ENCODE assay signal across 8 cellular contexts in the genomic region with DNA sequence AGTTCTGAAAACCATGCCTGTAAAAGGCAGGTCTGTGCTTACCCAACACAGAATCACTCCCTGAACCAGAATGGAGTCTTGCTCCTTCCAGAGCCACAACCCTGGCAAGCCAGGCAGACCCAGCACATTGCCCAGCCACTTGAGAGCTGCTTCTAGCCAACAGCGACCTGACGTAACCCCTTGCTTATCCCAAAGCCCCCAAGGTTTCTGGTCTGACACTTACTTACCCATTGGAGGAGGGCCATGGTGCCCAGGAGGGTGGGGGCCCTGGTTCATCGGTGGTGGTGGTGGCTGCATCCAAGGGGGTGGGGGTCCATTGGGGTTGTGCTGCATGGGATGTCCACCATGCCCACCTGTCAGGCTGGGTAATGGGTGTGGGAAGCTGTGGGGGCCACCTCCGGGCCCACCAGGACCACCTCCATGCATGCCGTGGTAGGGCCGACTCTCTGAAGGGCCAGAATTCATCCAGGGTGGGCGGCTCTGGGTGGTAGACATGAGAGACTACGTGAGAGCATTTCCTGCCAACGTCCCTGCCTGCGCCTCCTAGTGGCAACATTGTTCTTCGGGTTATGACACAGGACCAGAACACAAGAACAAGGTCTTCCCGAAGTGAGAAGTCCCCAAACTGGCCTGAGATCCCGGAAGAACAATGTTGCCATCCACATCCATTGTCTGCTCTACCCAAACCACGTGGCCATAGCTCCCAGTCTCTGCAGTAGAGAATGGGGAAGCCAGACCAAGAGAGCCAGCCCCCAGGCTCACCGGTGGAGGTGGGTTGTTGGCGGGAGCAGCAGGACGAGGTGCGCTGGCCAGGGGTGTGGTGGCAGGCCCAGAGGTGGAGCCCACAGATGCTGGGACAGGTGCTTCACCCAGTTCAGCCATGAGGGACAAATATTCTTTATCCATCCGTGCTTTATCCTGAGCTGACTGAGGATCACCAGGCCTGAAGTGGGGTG. TPM values are rescaled to one million over a fixed set of nuclear protein-coding genes. Genes with fewer than 3 reads are reported as not detected.
DNase-seq lines count a peak whose midpoint lies in the region; ATAC-seq and TF ChIP-seq lines count a peak whose summit lies in the region.

No MANE protein-coding gene starts in this region.

- H3K4me1 Mint-ChIP-seq in activated T-helper 1 cell treated with anti-CD3 and anti-CD28 coated beads, Interleukin-12 subunit alpha, Interleukin-12 subunit beta, Interleukin-2, Interleukin-4 antibody, amounts not matched to agents 30 ng/mL and 10 ng/mL and 1 ng/mL, durations not matched to agents 14 hours and 24 hours and 36 hours (ENCODE audit: low read depth) = peaks cover 86% of the 10 kb centered on the region

- H3K27me3 Mint-ChIP-seq in activated T-helper 1 cell treated with anti-CD3 and anti-CD28 coated beads, Interleukin-12 subunit alpha, Interleukin-12 subunit beta, Interleukin-2, Interleukin-4 antibody, amounts not matched to agents 30 ng/mL and 10 ng/mL and 1 ng/mL, durations not matched to agents 14 hours and 24 hours and 36 hours (ENCODE audit: insufficient read depth) = no peaks in the 10 kb centered on the region

- H3K27ac Mint-ChIP-seq in activated T-helper 1 cell treated with anti-CD3 and anti-CD28 coated beads, Interleukin-12 subunit alpha, Interleukin-12 subunit beta, Interleukin-2, Interleukin-4 antibody, amounts not matched to agents 30 ng/mL and 10 ng/mL and 1 ng/mL, durations not matched to agents 14 hours and 24 hours and 36 hours = peak overlapping the region; percentile 21

- no peaks in the 10 kb centered on the region for H3K9me3 Mint-ChIP-seq in activated T-helper 1 cell treated with anti-CD3 and anti-CD28 coated beads, Interleukin-12 subunit alpha, Interleukin-12 subunit beta, Interleukin-2, Interleukin-4 antibody, amounts not matched to agents 30 ng/mL and 10 ng/mL and 1 ng/mL, durations not matched to agents 14 hours and 24 hours and 36 hours

- peaks cover 23 to 100% of the 10 kb centered on the region in 2 donors for H3K36me3 ChIP-seq in gastroesophageal sphincter
- H3K36me3 ChIP-seq in prostate gland = peaks cover 41 to 60% of the 10 kb centered on the region in 2 donors
- H3K36me3 ChIP-seq in vagina = peaks cover 12 to 98% of the 10 kb centered on the region in 2 donors

- TF ChIP-seq CTCF in GM12872 (IDR thresholded peaks at IDR 0.05; ENCODE audit: insufficient read depth, low read depth, low read length) (peak; percentile 85), gastroesophageal sphincter (IDR thresholded peaks at IDR 0.05) (peak in 3 of 4 experiments; percentile 77 to 85 (median 80)), prostate gland (IDR thresholded peaks at IDR 0.05) (peak; percentile 48 to 76 (median 64)), vagina (IDR thresholded peaks at IDR 0.05) (peak; percentile 39 to 45 (median 40))

- H3K9me3 ChIP-seq in gastroesophageal sphincter (no peaks in the 10 kb centered on the region), prostate gland (no peaks in the 10 kb centered on the region), vagina (no peaks in the 10 kb centered on the region)

- DNase-seq in 8988T (peak; percentile 68), OCI-M1 (lab: John Stamatoyannopoulos, UW) (peak; percentile 60), prostate gland (ENCODE audit: low spot score) (no peak), vagina (ENCODE audit: extremely low spot score in 2 of 2) (no peak)
- peak; percentile 71 for DNase-seq in activated T-helper 1 cell treated with anti-CD3 and anti-CD28 coated beads, Interleukin-12 subunit alpha, Interleukin-12 subunit beta, Interleukin-2, Interleukin-4 antibody, amounts not matched to agents 30 ng/mL and 10 ng/mL and 1 ng/mL, durations not matched to agents 14 hours and 24 hours and 36 hours (ENCODE audit: low spot score)

- peak overlapping the region; percentile 4 to 86 (median 80) for H3K27ac ChIP-seq in gastroesophageal sphincter
- peak overlapping the region in 1 of 2 donors; percentile 8 for H3K27ac ChIP-seq in prostate gland
- no peak overlapping the region for H3K27ac ChIP-seq in vagina

- H3K4me1 ChIP-seq in gastroesophageal sphincter (peaks cover 10 to 89% (median 28%) of the 10 kb centered on the region in 3 donors), prostate gland (replicated peaks) (peaks cover 6% of the 10 kb centered on the region), vagina (peaks cover 38% of the 10 kb centered on the region)

- no peak overlapping the region for H3K4me3 Mint-ChIP-seq in activated T-helper 1 cell treated with anti-CD3 and anti-CD28 coated beads, Interleukin-12 subunit alpha, Interleukin-12 subunit beta, Interleukin-2, Interleukin-4 antibody, amounts not matched to agents 30 ng/mL and 10 ng/mL and 1 ng/mL, durations not matched to agents 14 hours and 24 hours and 36 hours

- peaks cover 85% of the 10 kb centered on the region for H3K36me3 Mint-ChIP-seq in activated T-helper 1 cell treated with anti-CD3 and anti-CD28 coated beads, Interleukin-12 subunit alpha, Interleukin-12 subunit beta, Interleukin-2, Interleukin-4 antibody, amounts not matched to agents 30 ng/mL and 10 ng/mL and 1 ng/mL, durations not matched to agents 14 hours and 24 hours and 36 hours (ENCODE audit: low read depth)

- no peak for TF ChIP-seq POLR2A in gastroesophageal sphincter (IDR thresholded peaks at IDR 0.05)
- no peak for TF ChIP-seq POLR2A in prostate gland (IDR thresholded peaks at IDR 0.05)
- no peak for TF ChIP-seq POLR2A in vagina (IDR thresholded peaks at IDR 0.05)

- H3K27me3 ChIP-seq in gastroesophageal sphincter (no peaks in the 10 kb centered on the region), prostate gland (replicated peaks; ENCODE audit: insufficient read depth) (no peaks in the 10 kb centered on the region), vagina (no peaks in the 10 kb centered on the region)

- peak; percentile 53 for ATAC-seq in gastroesophageal sphincter
- no peak for ATAC-seq in HG02588 (IDR thresholded peaks at IDR 0.05; ENCODE audit: unreplicated experiment)

- WGBS in gastroesophageal sphincter (ENCODE audit: low coverage in 1 of 2), 2 donors = 75 to 88% methylated on average over 1 to 4 of the region's 19 CpGs
- WGBS in prostate gland = 48% methylated on average over 19 of the region's 19 CpGs

- intact Hi-C loops in activated T-helper 1 cell treated with anti-CD3 and anti-CD28 coated beads, Interleukin-12 subunit alpha, Interleukin-12 subunit beta, Interleukin-2, Interleukin-4 antibody, amounts not matched to agents 30 ng/mL and 10 ng/mL and 1 ng/mL, durations not matched to agents 14 hours and 24 hours and 36 hours (cut with micrococcal nuclease) = loop anchor here (1.0 kb wide), 2 partner anchors 10 to 24 kb away; no protein-coding TSS in a partner anchor
- intact Hi-C loops in prostate gland (cut with DNase I) = no loop called here
- intact Hi-C loops in vagina (cut with DNase I) = no loop called here

- no peak for TF ChIP-seq EP300 in gastroesophageal sphincter (IDR thresholded peaks at IDR 0.05)

- no peak overlapping the region for H3K4me3 ChIP-seq in gastroesophageal sphincter
- H3K4me3 ChIP-seq in prostate gland = no peak overlapping the region
- no peak overlapping the region for H3K4me3 ChIP-seq in vagina

RNA-seq across cellular contexts. Expression of a gene that starts 7.8 kb away (rescaled TPM):
- total RNA-seq in activated T-helper 1 cell treated with anti-CD3 and anti-CD28 coated beads, Interleukin-12 subunit alpha, Interleukin-12 subunit beta, Interleukin-2, Interleukin-4 antibody, amounts not matched to agents 30 ng/mL and 10 ng/mL and 1 ng/mL, durations not matched to agents 14 hours and 24 hours and 36 hours = 2.7 and 4.8 TPM in 2 replicates
- total RNA-seq in gastroesophageal sphincter = 10 to 100 TPM; 10.5 to 55.2 (median 32.8) TPM
- total RNA-seq in prostate gland = 10 to 100 TPM in 1 of 2 donors, 1 to 10 TPM in 1; 8.0 to 22.4 TPM
- 0.98 TPM for total RNA-seq in vagina

RNA-seq across cellular contexts. Expression of a gene that starts 10.7 kb away (rescaled TPM):
- 518 and 538 TPM in 2 replicates for total RNA-seq in activated T-helper 1 cell treated with anti-CD3 and anti-CD28 coated beads, Interleukin-12 subunit alpha, Interleukin-12 subunit beta, Interleukin-2, Interleukin-4 antibody, amounts not matched to agents 30 ng/mL and 10 ng/mL and 1 ng/mL, durations not matched to agents 14 hours and 24 hours and 36 hours
- total RNA-seq in gastroesophageal sphincter = 100 to 1,000 TPM; 187 to 314 (median 253) TPM
- total RNA-seq in prostate gland = 100 to 1,000 TPM; 263 to 409 TPM
- 278 TPM for total RNA-seq in vagina

RNA-seq across cellular contexts. Expression of a gene that starts 23.7 kb away (rescaled TPM):
- total RNA-seq in activated T-helper 1 cell treated with anti-CD3 and anti-CD28 coated beads, Interleukin-12 subunit alpha, Interleukin-12 subunit beta, Interleukin-2, Interleukin-4 antibody, amounts not matched to agents 30 ng/mL and 10 ng/mL and 1 ng/mL, durations not matched to agents 14 hours and 24 hours and 36 hours = 15.8 and 19.5 TPM in 2 replicates
- total RNA-seq in gastroesophageal sphincter (10 to 100 TPM; 34.5 to 84.9 (median 41.1) TPM), prostate gland (10 to 100 TPM; 13.3 to 28.7 TPM), vagina (27.5 TPM)

RNA-seq across cellular contexts. Expression of a gene that starts 35.4 kb away (rescaled TPM):
- 70.2 and 70.7 TPM in 2 replicates for total RNA-seq in activated T-helper 1 cell treated with anti-CD3 and anti-CD28 coated beads, Interleukin-12 subunit alpha, Interleukin-12 subunit beta, Interleukin-2, Interleukin-4 antibody, amounts not matched to agents 30 ng/mL and 10 ng/mL and 1 ng/mL, durations not matched to agents 14 hours and 24 hours and 36 hours
- total RNA-seq in gastroesophageal sphincter = 10 to 100 TPM; 17.6 to 24.0 (median 19.6) TPM
- 10 to 100 TPM; 10.7 to 35.8 TPM for total RNA-seq in prostate gland
- total RNA-seq in vagina = 20.6 TPM

RNA-seq across cellular contexts. Expression of a gene that starts 42.7 kb away (rescaled TPM):
- total RNA-seq in activated T-helper 1 cell treated with anti-CD3 and anti-CD28 coated beads, Interleukin-12 subunit alpha, Interleukin-12 subunit beta, Interleukin-2, Interleukin-4 antibody, amounts not matched to agents 30 ng/mL and 10 ng/mL and 1 ng/mL, durations not matched to agents 14 hours and 24 hours and 36 hours = 39.6 and 43.8 TPM in 2 replicates
- total RNA-seq in gastroesophageal sphincter (10 to 100 TPM in 2 of 4 donors, 1 to 10 TPM in 2; 7.1 to 20.9 (median 11.6) TPM), prostate gland (10 to 100 TPM; 27.9 to 45.5 TPM), vagina (27.0 TPM)

Comparison
In these comparisons a context has a peak if more than half of its experiments do, and no peak if none do; other contexts are left out.
1. DNase-seq: peak in 8988T (single experiment), OCI-M1 (single experiment) and activated T-helper 1 cell treated with anti-CD3 and anti-CD28 coated beads, Interleukin-12 subunit alpha, Interleukin-12 subunit beta, Interleukin-2, Interleukin-4 antibody, amounts not matched to agents 30 ng/mL and 10 ng/mL and 1 ng/mL, durations not matched to agents 14 hours and 24 hours and 36 hours (single experiment); none in prostate gland (single experiment) and vagina (0 of 2).
2. Peak in every context shown above with its lines, with median percentiles within 50 percentile points of each other: CTCF ChIP-seq.